In the genomic region with DNA sequence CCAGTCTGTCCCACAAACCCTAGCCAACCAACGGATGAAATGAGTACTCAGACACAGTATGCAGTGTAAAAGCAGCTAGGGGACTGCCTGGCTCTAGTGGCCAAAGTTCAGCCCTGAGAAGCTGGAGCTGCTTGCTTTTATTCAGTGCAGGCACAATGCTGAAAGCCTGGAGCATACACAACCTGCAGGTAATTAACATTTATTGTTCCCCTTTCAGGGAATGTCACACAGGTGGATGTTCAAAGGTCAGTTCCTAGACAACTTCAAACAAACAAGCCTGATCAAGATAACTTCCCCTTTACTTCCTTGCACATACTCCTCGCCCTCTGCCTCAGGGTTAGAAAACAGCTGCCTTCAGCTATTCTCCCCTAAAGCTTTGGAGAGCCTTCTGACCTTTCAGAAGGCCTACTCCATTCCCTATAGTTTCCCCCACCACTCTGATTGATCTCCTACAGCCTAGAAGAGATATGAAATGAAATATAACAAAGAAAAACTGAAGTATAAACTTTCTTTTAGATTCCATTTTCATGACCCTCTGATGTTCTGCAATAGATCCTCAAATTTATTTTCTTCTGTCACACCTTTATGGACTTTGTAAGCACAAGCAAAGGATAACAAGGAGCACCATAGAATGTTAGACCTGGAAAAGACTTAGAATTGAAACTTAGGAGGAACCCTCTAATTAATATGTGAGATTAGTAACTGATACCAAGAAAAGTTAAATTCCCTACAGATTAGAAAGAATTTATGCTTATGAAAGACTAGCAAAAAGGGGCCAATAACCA, we compare ENCODE assay signal across 21 cellular contexts. TPM values are rescaled to one million over a fixed set of nuclear protein-coding genes. Genes with fewer than 3 reads are reported as not detected.
"Had no signal": no experiment of that assay in that cellular context is flagged by ENCODE, and none has a peak within 500 bp of the region (broad histone marks: within the 10 kb centered on the region; RNA-seq: fewer than 3 reads in every experiment).

No MANE protein-coding gene starts in this region.

- H3K4me1 Mint-ChIP-seq: activated B cell treated with CpG ODN at 0.5 μM for 24 hours; activated CD4-positive, alpha-beta T cell treated with anti-CD3 and anti-CD28 coated beads, Interleukin-2, amount 10 ng/mL, durations not matched to agents 7 days and 5 days; nephron; stimulated activated effector memory CD8-positive, alpha-beta T cell treated with anti-CD3 and anti-CD28 coated beads, Interleukin-12 subunit alpha, Interleukin-12 subunit beta, amount 100 ng/mL, for 72 hours had no signal

- H3K4me3 ChIP-seq: adrenal gland, lung, skin epidermis, tibial nerve had no signal

- H3K36me3 ChIP-seq: adrenal gland, brain microvascular endothelial cell, tibial nerve had no signal

- H3K27ac ChIP-seq: adrenal gland, brain microvascular endothelial cell, skin epidermis, tibial nerve had no signal

- H3K27me3 Mint-ChIP-seq: activated B cell treated with CpG ODN at 0.5 μM for 24 hours; activated CD4-positive, alpha-beta T cell treated with anti-CD3 and anti-CD28 coated beads, Interleukin-2, amount 10 ng/mL, durations not matched to agents 7 days and 5 days had no signal

- H3K27me3 ChIP-seq: adrenal gland, brain microvascular endothelial cell, tibial nerve had no signal

- H3K9me3 ChIP-seq: adrenal gland, tibial nerve had no signal

- H3K27ac Mint-ChIP-seq: activated B cell treated with CpG ODN at 0.5 μM for 24 hours; activated CD4-positive, alpha-beta T cell treated with anti-CD3 and anti-CD28 coated beads, Interleukin-2, amount 10 ng/mL, durations not matched to agents 7 days and 5 days; activated T-helper 2 cell treated with anti-CD3 and anti-CD28 coated beads, Interferon-gamma antibody, Interleukin-2, Interleukin-4, amounts not matched to agents 10 μg/mL and 5 μg/mL and 100 μg/mL, durations not matched to agents 14 hours and 24 hours and 36 hours; stimulated activated effector memory CD8-positive, alpha-beta T cell treated with anti-CD3 and anti-CD28 coated beads, Interleukin-12 subunit alpha, Interleukin-12 subunit beta, amount 100 ng/mL, for 72 hours had no signal

- H3K4me3 Mint-ChIP-seq: activated B cell treated with CpG ODN at 0.5 μM for 24 hours; activated CD4-positive, alpha-beta T cell treated with anti-CD3 and anti-CD28 coated beads, Interleukin-2, amount 10 ng/mL, durations not matched to agents 7 days and 5 days; nephron; stimulated activated effector memory CD8-positive, alpha-beta T cell treated with anti-CD3 and anti-CD28 coated beads, Interleukin-12 subunit alpha, Interleukin-12 subunit beta, amount 100 ng/mL, for 72 hours had no signal

- DNase-seq: activated B cell treated with CpG ODN at 0.5 μM for 24 hours; activated CD4-positive, alpha-beta T cell treated with anti-CD3 and anti-CD28 coated beads, Interleukin-2, amount 10 ng/mL, durations not matched to agents 7 days and 5 days; activated naive CD4-positive, alpha-beta T cell treated with anti-CD3 and anti-CD28 coated beads, Interleukin-2, amount 50 U/mL, for 16 hours; activated T-cell treated with anti-CD3 and anti-CD28 coated beads for 4 hours; adrenal gland; brain microvascular endothelial cell; cerebellar nuclear complex; hypothalamus had no signal

- H3K36me3 Mint-ChIP-seq: stimulated activated effector memory CD8-positive, alpha-beta T cell treated with anti-CD3 and anti-CD28 coated beads, Interleukin-12 subunit alpha, Interleukin-12 subunit beta, amount 100 ng/mL, for 72 hours had no signal

- ATAC-seq: esophagus mucosa; stimulated activated effector memory CD8-positive, alpha-beta T cell treated with anti-CD3 and anti-CD28 coated beads, Interleukin-12 subunit alpha, Interleukin-12 subunit beta, amount 100 ng/mL, for 72 hours had no signal

- H3K4me1 ChIP-seq: adrenal gland, tibial nerve had no signal

- H3K9me3 Mint-ChIP-seq: activated B cell treated with CpG ODN at 0.5 μM for 24 hours; activated CD4-positive, alpha-beta T cell treated with anti-CD3 and anti-CD28 coated beads, Interleukin-2, amount 10 ng/mL, durations not matched to agents 7 days and 5 days; activated T-helper 2 cell treated with anti-CD3 and anti-CD28 coated beads, Interferon-gamma antibody, Interleukin-2, Interleukin-4, amounts not matched to agents 10 μg/mL and 5 μg/mL and 100 μg/mL, durations not matched to agents 14 hours and 24 hours and 36 hours; nephron had no signal

RNA-seq across cellular contexts. Expression of a gene that starts 6.8 kb away (rescaled TPM):
- total RNA-seq: activated B cell treated with CpG ODN at 0.5 μM for 24 hours; activated CD4-positive, alpha-beta T cell treated with anti-CD3 and anti-CD28 coated beads, Interleukin-2, amount 10 ng/mL, durations not matched to agents 7 days and 5 days; activated CD8-positive, alpha-beta memory T cell treated with anti-CD3 and anti-CD28 coated beads for 36 hours; activated T-helper 2 cell treated with anti-CD3 and anti-CD28 coated beads, Interferon-gamma antibody, Interleukin-2, Interleukin-4, amounts not matched to agents 10 μg/mL and 5 μg/mL and 100 μg/mL, durations not matched to agents 14 hours and 24 hours and 36 hours; adrenal gland; esophagus mucosa; glomerular endothelial cell; lung; mononuclear cell; osteocyte; renal cortical epithelial cell; T-helper 1 cell treated with Interleukin-12 subunit alpha and Interleukin-12 subunit beta and Interleukin-4 antibody, amounts not matched to agents 30 ng/mL and 1 ng/mL, for 36 hours; tibial nerve had no signal
- polyA plus RNA-seq: adrenal gland, lung had no signal
